Comparison of ENCODE assay signal across 2 cellular contexts in the genomic region with DNA sequence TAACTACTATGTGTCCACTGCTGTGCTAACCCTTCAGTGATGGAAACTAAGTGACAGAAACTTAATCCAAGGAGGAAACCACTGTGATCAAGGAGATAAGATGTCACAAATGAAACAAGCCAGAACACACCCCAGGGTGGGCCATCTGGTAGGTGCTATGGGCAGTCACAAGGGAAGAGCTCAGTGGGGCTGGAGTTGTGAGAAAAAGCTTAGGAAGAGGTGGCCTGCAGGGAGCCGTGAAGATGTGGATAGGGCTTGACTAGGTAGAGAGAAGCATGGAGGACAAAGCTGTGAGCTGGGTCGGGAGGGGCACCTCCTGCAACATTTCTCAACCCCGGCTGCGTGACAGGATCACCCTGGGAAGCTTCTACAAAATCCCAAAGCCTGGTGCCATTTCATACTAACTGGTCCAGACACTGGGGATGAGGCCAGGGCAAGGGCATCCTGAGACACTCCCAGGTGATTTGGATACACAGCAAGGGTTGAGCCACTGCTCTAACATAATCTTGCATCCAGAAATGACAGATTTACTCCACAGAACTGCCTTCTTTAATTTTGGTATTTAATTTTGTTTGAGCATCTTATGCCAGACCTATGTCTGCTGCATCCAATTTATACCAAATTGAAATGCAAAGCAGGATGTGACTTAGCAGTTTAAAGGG.
TF ChIP-seq lines count a peak whose summit lies in the region.

No MANE protein-coding gene starts in this region.

TF ChIP-seq in SK-N-SH, 30 proteins besides CTCF, POLR2A, EP300 and RAD21 (continued from another document):
- TF ChIP-seq TCF12 (IDR thresholded peaks at IDR 0.05) (peak; percentile 82), GATA2 (CRISPR knock-in tag; IDR thresholded peaks at IDR 0.05) (peak; percentile 53)
- TF ChIP-seq, protein P1, sequence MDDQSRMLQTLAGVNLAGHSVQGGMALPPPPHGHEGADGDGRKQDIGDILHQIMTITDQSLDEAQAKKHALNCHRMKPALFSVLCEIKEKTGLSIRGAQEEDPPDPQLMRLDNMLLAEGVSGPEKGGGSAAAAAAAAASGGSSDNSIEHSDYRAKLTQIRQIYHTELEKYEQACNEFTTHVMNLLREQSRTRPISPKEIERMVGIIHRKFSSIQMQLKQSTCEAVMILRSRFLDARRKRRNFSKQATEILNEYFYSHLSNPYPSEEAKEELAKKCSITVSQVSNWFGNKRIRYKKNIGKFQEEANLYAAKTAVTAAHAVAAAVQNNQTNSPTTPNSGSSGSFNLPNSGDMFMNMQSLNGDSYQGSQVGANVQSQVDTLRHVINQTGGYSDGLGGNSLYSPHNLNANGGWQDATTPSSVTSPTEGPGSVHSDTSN (IDR thresholded peaks at IDR 0.05), result peak; percentile 40; the same call in 1 of the 2 replicates

TF ChIP-seq in K562, 482 proteins besides CTCF, POLR2A, EP300 and RAD21:
- TF ChIP-seq NFE2 (IDR thresholded peaks at IDR 0.05; ENCODE audit: low read depth) (peak; percentile 81; the same call in 1 of the 2 replicates), ZKSCAN1 (IDR thresholded peaks at IDR 0.05; ENCODE audit: low read depth, low read length) (peak; percentile 84; the same call in 1 of the 2 replicates), ZFP1 (CRISPR knock-in tag; IDR thresholded peaks at IDR 0.05) (no peak), FIP1L1 (IDR thresholded peaks at IDR 0.05; ENCODE audit: low read depth, low read length, poor library complexity, severe bottlenecking) (no peak), CBFA2T3 (IDR thresholded peaks at IDR 0.05) (peak; percentile 43; the same call in 1 of the 2 replicates), RBM22 (IDR thresholded peaks at IDR 0.05; ENCODE audit: low read depth, low read length, poor library complexity, severe bottlenecking) (no peak), KAT2B (IDR thresholded peaks at IDR 0.05; ENCODE audit: low read depth, low read length) (no peak), ZNF316 (IDR thresholded peaks at IDR 0.05) (peak; percentile 16; the same call in 1 of the 2 replicates), TEAD4 (IDR thresholded peaks at IDR 0.05; ENCODE audit: low read length) (0 out of 2 replicates have a peak, but pooled peaks have one; percentile 15), TEAD4 (CRISPR knock-in tag; IDR thresholded peaks at IDR 0.05; ENCODE audit: borderline replicate concordance) (no peak), POLR2H (tag; IDR thresholded peaks at IDR 0.05; ENCODE audit: low read depth) (no peak), YY1 (IDR thresholded peaks at IDR 0.05; ENCODE audit: borderline replicate concordance in 1 of 3, control insufficient read depth in 1 of 3, extremely low read depth in 1 of 3, insufficient read depth in 3 of 3, insufficient read length in 1 of 3, insufficient replicate concordance in 2 of 3, low read depth in 1 of 3, low read length in 2 of 3) (peak in 1 of 3 experiments; percentile 21), MEIS2 (IDR thresholded peaks at IDR 0.05; ENCODE audit: partially characterized antibody) (peak; percentile 81), ZBTB1 (CRISPR knock-in tag; IDR thresholded peaks at IDR 0.05; ENCODE audit: borderline replicate concordance, low read depth) (no peak), MAZ (CRISPR knock-in tag; conservative IDR thresholded peaks at IDR 0.05 in 1 of 2, IDR thresholded peaks at IDR 0.05 in 1 of 2) (0 out of 4 replicates have a peak, but pooled peaks of 1 of the 2 experiments have one; percentile 21), ARID1B (IDR thresholded peaks at IDR 0.05) (peak; percentile 18; the same call in 1 of the 2 replicates), C11orf30 (IDR thresholded peaks at IDR 0.05; ENCODE audit: low read depth) (peak; percentile 48), SMARCC2 (IDR thresholded peaks at IDR 0.05; ENCODE audit: low read depth) (no peak), MBD2 (IDR thresholded peaks at IDR 0.05; ENCODE audit: borderline replicate concordance, low read depth) (peak; percentile 8; the same call in 1 of the 2 replicates), RNF2 (IDR thresholded peaks at IDR 0.05) (no peak; the same call in 1 of the 2 replicates), GATA2 (CRISPR knock-in tag; IDR thresholded peaks at IDR 0.05) (peak; percentile 74)
- TF ChIP-seq, protein P2, sequence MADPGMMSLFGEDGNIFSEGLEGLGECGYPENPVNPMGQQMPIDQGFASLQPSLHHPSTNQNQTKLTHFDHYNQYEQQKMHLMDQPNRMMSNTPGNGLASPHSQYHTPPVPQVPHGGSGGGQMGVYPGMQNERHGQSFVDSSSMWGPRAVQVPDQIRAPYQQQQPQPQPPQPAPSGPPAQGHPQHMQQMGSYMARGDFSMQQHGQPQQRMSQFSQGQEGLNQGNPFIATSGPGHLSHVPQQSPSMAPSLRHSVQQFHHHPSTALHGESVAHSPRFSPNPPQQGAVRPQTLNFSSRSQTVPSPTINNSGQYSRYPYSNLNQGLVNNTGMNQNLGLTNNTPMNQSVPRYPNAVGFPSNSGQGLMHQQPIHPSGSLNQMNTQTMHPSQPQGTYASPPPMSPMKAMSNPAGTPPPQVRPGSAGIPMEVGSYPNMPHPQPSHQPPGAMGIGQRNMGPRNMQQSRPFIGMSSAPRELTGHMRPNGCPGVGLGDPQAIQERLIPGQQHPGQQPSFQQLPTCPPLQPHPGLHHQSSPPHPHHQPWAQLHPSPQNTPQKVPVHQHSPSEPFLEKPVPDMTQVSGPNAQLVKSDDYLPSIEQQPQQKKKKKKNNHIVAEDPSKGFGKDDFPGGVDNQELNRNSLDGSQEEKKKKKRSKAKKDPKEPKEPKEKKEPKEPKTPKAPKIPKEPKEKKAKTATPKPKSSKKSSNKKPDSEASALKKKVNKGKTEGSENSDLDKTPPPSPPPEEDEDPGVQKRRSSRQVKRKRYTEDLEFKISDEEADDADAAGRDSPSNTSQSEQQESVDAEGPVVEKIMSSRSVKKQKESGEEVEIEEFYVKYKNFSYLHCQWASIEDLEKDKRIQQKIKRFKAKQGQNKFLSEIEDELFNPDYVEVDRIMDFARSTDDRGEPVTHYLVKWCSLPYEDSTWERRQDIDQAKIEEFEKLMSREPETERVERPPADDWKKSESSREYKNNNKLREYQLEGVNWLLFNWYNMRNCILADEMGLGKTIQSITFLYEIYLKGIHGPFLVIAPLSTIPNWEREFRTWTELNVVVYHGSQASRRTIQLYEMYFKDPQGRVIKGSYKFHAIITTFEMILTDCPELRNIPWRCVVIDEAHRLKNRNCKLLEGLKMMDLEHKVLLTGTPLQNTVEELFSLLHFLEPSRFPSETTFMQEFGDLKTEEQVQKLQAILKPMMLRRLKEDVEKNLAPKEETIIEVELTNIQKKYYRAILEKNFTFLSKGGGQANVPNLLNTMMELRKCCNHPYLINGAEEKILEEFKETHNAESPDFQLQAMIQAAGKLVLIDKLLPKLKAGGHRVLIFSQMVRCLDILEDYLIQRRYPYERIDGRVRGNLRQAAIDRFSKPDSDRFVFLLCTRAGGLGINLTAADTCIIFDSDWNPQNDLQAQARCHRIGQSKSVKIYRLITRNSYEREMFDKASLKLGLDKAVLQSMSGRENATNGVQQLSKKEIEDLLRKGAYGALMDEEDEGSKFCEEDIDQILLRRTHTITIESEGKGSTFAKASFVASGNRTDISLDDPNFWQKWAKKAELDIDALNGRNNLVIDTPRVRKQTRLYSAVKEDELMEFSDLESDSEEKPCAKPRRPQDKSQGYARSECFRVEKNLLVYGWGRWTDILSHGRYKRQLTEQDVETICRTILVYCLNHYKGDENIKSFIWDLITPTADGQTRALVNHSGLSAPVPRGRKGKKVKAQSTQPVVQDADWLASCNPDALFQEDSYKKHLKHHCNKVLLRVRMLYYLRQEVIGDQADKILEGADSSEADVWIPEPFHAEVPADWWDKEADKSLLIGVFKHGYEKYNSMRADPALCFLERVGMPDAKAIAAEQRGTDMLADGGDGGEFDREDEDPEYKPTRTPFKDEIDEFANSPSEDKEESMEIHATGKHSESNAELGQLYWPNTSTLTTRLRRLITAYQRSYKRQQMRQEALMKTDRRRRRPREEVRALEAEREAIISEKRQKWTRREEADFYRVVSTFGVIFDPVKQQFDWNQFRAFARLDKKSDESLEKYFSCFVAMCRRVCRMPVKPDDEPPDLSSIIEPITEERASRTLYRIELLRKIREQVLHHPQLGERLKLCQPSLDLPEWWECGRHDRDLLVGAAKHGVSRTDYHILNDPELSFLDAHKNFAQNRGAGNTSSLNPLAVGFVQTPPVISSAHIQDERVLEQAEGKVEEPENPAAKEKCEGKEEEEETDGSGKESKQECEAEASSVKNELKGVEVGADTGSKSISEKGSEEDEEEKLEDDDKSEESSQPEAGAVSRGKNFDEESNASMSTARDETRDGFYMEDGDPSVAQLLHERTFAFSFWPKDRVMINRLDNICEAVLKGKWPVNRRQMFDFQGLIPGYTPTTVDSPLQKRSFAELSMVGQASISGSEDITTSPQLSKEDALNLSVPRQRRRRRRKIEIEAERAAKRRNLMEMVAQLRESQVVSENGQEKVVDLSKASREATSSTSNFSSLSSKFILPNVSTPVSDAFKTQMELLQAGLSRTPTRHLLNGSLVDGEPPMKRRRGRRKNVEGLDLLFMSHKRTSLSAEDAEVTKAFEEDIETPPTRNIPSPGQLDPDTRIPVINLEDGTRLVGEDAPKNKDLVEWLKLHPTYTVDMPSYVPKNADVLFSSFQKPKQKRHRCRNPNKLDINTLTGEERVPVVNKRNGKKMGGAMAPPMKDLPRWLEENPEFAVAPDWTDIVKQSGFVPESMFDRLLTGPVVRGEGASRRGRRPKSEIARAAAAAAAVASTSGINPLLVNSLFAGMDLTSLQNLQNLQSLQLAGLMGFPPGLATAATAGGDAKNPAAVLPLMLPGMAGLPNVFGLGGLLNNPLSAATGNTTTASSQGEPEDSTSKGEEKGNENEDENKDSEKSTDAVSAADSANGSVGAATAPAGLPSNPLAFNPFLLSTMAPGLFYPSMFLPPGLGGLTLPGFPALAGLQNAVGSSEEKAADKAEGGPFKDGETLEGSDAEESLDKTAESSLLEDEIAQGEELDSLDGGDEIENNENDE (IDR thresholded peaks at IDR 0.05; ENCODE audit: low read depth, low read length), result no peak
- TF ChIP-seq, protein P3, sequence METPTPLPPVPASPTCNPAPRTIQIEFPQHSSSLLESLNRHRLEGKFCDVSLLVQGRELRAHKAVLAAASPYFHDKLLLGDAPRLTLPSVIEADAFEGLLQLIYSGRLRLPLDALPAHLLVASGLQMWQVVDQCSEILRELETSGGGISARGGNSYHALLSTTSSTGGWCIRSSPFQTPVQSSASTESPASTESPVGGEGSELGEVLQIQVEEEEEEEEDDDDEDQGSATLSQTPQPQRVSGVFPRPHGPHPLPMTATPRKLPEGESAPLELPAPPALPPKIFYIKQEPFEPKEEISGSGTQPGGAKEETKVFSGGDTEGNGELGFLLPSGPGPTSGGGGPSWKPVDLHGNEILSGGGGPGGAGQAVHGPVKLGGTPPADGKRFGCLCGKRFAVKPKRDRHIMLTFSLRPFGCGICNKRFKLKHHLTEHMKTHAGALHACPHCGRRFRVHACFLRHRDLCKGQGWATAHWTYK (CRISPR knock-in tag; IDR thresholded peaks at IDR 0.05), result peak; percentile 14; the same call in 1 of the 2 replicates
- TF ChIP-seq, protein P4, sequence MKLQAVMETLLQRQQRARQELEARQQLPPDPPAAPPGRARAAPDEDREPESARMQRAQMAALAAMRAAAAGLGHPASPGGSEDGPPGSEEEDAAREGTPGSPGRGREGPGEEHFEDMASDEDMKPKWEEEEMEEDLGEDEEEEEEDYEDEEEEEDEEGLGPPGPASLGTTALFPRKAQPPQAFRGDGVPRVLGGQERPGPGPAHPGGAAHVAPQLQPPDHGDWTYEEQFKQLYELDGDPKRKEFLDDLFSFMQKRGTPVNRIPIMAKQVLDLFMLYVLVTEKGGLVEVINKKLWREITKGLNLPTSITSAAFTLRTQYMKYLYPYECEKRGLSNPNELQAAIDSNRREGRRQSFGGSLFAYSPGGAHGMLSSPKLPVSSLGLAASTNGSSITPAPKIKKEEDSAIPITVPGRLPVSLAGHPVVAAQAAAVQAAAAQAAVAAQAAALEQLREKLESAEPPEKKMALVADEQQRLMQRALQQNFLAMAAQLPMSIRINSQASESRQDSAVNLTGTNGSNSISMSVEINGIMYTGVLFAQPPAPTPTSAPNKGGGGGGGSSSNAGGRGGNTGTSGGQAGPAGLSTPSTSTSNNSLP (IDR thresholded peaks at IDR 0.05; ENCODE audit: borderline replicate concordance, low read depth, low read length), result 0 out of 2 replicates have a peak, but pooled peaks have one; percentile 9
- TF ChIP-seq, protein P5, sequence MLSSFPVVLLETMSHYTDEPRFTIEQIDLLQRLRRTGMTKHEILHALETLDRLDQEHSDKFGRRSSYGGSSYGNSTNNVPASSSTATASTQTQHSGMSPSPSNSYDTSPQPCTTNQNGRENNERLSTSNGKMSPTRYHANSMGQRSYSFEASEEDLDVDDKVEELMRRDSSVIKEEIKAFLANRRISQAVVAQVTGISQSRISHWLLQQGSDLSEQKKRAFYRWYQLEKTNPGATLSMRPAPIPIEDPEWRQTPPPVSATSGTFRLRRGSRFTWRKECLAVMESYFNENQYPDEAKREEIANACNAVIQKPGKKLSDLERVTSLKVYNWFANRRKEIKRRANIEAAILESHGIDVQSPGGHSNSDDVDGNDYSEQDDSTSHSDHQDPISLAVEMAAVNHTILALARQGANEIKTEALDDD (IDR thresholded peaks at IDR 0.05), result peak; percentile 39; the same call in 1 of the 2 replicates
- TF ChIP-seq, protein P6, sequence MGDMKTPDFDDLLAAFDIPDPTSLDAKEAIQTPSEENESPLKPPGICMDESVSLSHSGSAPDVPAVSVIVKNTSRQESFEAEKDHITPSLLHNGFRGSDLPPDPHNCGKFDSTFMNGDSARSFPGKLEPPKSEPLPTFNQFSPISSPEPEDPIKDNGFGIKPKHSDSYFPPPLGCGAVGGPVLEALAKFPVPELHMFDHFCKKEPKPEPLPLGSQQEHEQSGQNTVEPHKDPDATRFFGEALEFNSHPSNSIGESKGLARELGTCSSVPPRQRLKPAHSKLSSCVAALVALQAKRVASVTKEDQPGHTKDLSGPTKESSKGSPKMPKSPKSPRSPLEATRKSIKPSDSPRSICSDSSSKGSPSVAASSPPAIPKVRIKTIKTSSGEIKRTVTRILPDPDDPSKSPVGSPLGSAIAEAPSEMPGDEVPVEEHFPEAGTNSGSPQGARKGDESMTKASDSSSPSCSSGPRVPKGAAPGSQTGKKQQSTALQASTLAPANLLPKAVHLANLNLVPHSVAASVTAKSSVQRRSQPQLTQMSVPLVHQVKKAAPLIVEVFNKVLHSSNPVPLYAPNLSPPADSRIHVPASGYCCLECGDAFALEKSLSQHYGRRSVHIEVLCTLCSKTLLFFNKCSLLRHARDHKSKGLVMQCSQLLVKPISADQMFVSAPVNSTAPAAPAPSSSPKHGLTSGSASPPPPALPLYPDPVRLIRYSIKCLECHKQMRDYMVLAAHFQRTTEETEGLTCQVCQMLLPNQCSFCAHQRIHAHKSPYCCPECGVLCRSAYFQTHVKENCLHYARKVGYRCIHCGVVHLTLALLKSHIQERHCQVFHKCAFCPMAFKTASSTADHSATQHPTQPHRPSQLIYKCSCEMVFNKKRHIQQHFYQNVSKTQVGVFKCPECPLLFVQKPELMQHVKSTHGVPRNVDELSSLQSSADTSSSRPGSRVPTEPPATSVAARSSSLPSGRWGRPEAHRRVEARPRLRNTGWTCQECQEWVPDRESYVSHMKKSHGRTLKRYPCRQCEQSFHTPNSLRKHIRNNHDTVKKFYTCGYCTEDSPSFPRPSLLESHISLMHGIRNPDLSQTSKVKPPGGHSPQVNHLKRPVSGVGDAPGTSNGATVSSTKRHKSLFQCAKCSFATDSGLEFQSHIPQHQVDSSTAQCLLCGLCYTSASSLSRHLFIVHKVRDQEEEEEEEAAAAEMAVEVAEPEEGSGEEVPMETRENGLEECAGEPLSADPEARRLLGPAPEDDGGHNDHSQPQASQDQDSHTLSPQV (IDR thresholded peaks at IDR 0.05), result 0 out of 2 replicates have a peak, but pooled peaks have one; percentile 20
